In genomic region chr19:29662278-29662603, GRCh38 we compare ENCODE assay signal across 10 cellular contexts. TPM values are rescaled to one million over a fixed set of nuclear protein-coding genes. Genes with fewer than 3 reads are reported as not detected.
A peak's percentile ranks its signal among the peaks of the same experiment; 100 is the strongest.
DNase-seq lines count a peak whose midpoint lies in the region; ATAC-seq and TF ChIP-seq lines count a peak whose summit lies in the region.
"Had no signal": no experiment of that assay in that cellular context is flagged by ENCODE, and none has a peak within 500 bp of the region (broad histone marks: within the 10 kb centered on the region; RNA-seq: fewer than 3 reads in every experiment).

No MANE protein-coding gene starts in this region.

- no peak for DNase-seq in Panc1 (ENCODE audit: low read depth, low spot score)
- DNase-seq in mammary epithelial cell: no peak
- DNase-seq in right lobe of liver: no peak
- no peak for DNase-seq in NOMO-1 treated with dmso at 0.1 percent for 144 hours (lab: John Stamatoyannopoulos, UW; ENCODE audit: unreplicated experiment)
- DNase-seq: activated CD4-positive, alpha-beta T cell treated with anti-CD3 and anti-CD28 coated beads, Interleukin-2, amount 50 U/mL, for 1 hour; cortex of kidney; MM.1S had no signal

- peak overlapping the region; percentile 98 for H3K4me2 ChIP-seq in mammary epithelial cell (ENCODE audit: insufficient read depth, low read depth, low read length)

- peak overlapping the region; percentile 76 for H2AFZ ChIP-seq in mammary epithelial cell (ENCODE audit: low read depth, low read length)

- H3K9ac ChIP-seq in mammary epithelial cell (ENCODE audit: insufficient read depth, low read length): peak overlapping the region; percentile 60
- peak overlapping the region; percentile 7 to 50 for H3K9ac ChIP-seq in stomach smooth muscle (ENCODE audit: low read length in 2 of 2)

- H3K27me3 ChIP-seq in Panc1 (ENCODE audit: control insufficient read depth, insufficient read depth, low read length) (no peaks in the 10 kb centered on the region), mammary epithelial cell (ENCODE audit: insufficient read depth, low read length) (no peaks in the 10 kb centered on the region), right lobe of liver (no peaks in the 10 kb centered on the region), stomach smooth muscle (ENCODE audit: control insufficient read depth in 1 of 2, insufficient read depth in 2 of 2, low read length in 2 of 2) (no peaks in the 10 kb centered on the region)

- H4K20me1 ChIP-seq in mammary epithelial cell (ENCODE audit: insufficient read depth, low read length): no peaks in the 10 kb centered on the region

- H3K27ac ChIP-seq in Panc1 (ENCODE audit: low read length): peak overlapping the region; percentile 83
- H3K27ac ChIP-seq in mammary epithelial cell (ENCODE audit: insufficient read depth, low read depth, low read length): peak overlapping the region; percentile 82
- H3K27ac ChIP-seq in right lobe of liver: peak overlapping the region; percentile 2 to 18 (median 4)
- peak overlapping the region; percentile 81 for H3K27ac ChIP-seq in stomach smooth muscle (ENCODE audit: low read length)

- no peaks in the 10 kb centered on the region for H3K36me3 ChIP-seq in Panc1 (ENCODE audit: control insufficient read depth, insufficient read depth, low read length)
- H3K36me3 ChIP-seq in mammary epithelial cell (ENCODE audit: insufficient read depth, low read length): no peaks in the 10 kb centered on the region
- no peaks in the 10 kb centered on the region for H3K36me3 ChIP-seq in right lobe of liver
- no peaks in the 10 kb centered on the region for H3K36me3 ChIP-seq in stomach smooth muscle (ENCODE audit: control insufficient read depth in 2 of 2, insufficient read depth in 2 of 2, low read length in 2 of 2)

- TSS peak; percentile 49 for BruUV-seq in Panc1 (replicated peaks; lab: Mats Ljungman, UMichigan)
- TSS peak; percentile 56 for BruUV-seq in mammary epithelial cell (replicated peaks; lab: Mats Ljungman, UMichigan)

- H3K79me2 ChIP-seq in mammary epithelial cell (ENCODE audit: insufficient read depth, low read length): peaks cover 27% of the 10 kb centered on the region

- intact Hi-C loops in Panc1 (cut with micrococcal nuclease; ENCODE audit: unreplicated experiment) (no loop called here), mammary epithelial cell (cut with micrococcal nuclease) (no loop called here), right lobe of liver (cut with DNase I) (no loop called here)

- no peak for TF ChIP-seq POLR2A in right lobe of liver (IDR thresholded peaks at IDR 0.05)

- in situ Hi-C loops in Panc1 (cut with HindIII; ENCODE audit: low pct_unique_long_range_greater_than_20kb, low sequenced_read_pairs): no loop called here
- in situ Hi-C loops in mammary epithelial cell (cut with MboI; ENCODE audit: low sequenced_read_pairs in 2 of 2): loop anchor here in 1 of 2 donors (5.0 kb wide), 1 partner anchor 45 kb away; no protein-coding TSS in a partner anchor

- CTCF ChIA-PET in Panc1 (lab: Charles Lee): interaction anchor here (0.6 to 1.6 kb wide), 2 partner anchors 54 to 56 kb away, joined by 3 to 4 read pairs; no protein-coding TSS in a partner anchor
- CTCF ChIA-PET in mammary epithelial cell (lab: Charles Lee; ENCODE audit: low non-redundant PET): no interaction called here

- H3K4me3 ChIP-seq in Panc1 (ENCODE audit: low read depth in 2 of 2, low read length in 2 of 2) (peak overlapping the region; percentile 3 to 29; a peak in 3 of 4 replicates), mammary epithelial cell (replicated peaks in 1 of 3; ENCODE audit: insufficient read depth in 1 of 3, low read depth in 2 of 3, low read length in 3 of 3) (peak overlapping the region in 2 of 3 experiments; percentile 23 to 25), right lobe of liver (no peak overlapping the region), stomach smooth muscle (ENCODE audit: low read length in 2 of 2) (peak overlapping the region in 1 of 2 donors; percentile 40)

- dilution Hi-C loops in mammary epithelial cell (cut with HindIII; ENCODE audit: low sequenced_read_pairs): no loop called here

- POLR2A ChIA-PET in Panc1 (lab: Charles Lee): no interaction called here

- H3K9me3 ChIP-seq in Panc1 (ENCODE audit: control insufficient read depth, insufficient read depth, low read depth, low read length) (no peaks in the 10 kb centered on the region), mammary epithelial cell (replicated peaks; ENCODE audit: insufficient read depth, low read length) (no peaks in the 10 kb centered on the region), right lobe of liver (no peaks in the 10 kb centered on the region), stomach smooth muscle (ENCODE audit: control insufficient read depth in 2 of 2, low read length in 2 of 2) (no peaks in the 10 kb centered on the region)

- peaks cover 40% of the 10 kb centered on the region for H3K4me1 ChIP-seq in Panc1 (ENCODE audit: control insufficient read depth, insufficient read depth, low read length)
- H3K4me1 ChIP-seq in mammary epithelial cell (ENCODE audit: insufficient read depth, low read length): peaks cover 35% of the 10 kb centered on the region
- H3K4me1 ChIP-seq in right lobe of liver: peaks cover 0 to 25% (median 12%) of the 10 kb centered on the region in 4 donors
- peaks cover 50% of the 10 kb centered on the region for H3K4me1 ChIP-seq in stomach smooth muscle (ENCODE audit: control insufficient read depth, insufficient read depth, low read length)

- ATAC-seq in Panc1: no peak
- peak in 2 of 4 donors; percentile 1 to 20 for ATAC-seq in right lobe of liver
- no peak for ATAC-seq in GM19023 (IDR thresholded peaks at IDR 0.05; ENCODE audit: unreplicated experiment)
- no peak for ATAC-seq in GM21526 (IDR thresholded peaks at IDR 0.05; ENCODE audit: low FRiP score, unreplicated experiment)

- WGBS in mammary epithelial cell (ENCODE audit: low coverage, missing lambda C conversion rate): 25% methylated on average over 1 of the region's 1 CpG
- WGBS in right lobe of liver (ENCODE audit: insufficient coverage, low coverage, low lambda C conversion rate, missing lambda C conversion rate): 25% methylated on average over 1 of the region's 1 CpG

- TF ChIP-seq CTCF in Panc1 (IDR thresholded peaks at IDR 0.05) (no peak), mammary epithelial cell (conservative IDR thresholded peaks at IDR 0.05 in 1 of 2, IDR thresholded peaks at IDR 0.05 in 1 of 2; ENCODE audit: extremely low read depth in 1 of 2, insufficient read depth in 1 of 2, low read depth in 1 of 2, low read length in 2 of 2) (no peak), right lobe of liver (IDR thresholded peaks at IDR 0.05) (no peak)

RNA-seq across cellular contexts. Expression of gene PLEKHF1, which starts 3.0 kb away (rescaled TPM):
- total RNA-seq in Panc1 (2021; ENCODE audit: unreplicated experiment) (22.4 TPM), mammary epithelial cell (10 to 100 TPM; 20.6 to 31.2 TPM), right lobe of liver (10 to 100 TPM in 2 of 6 experiments, 1 to 10 TPM in 4; 5.6 to 13.8 (median 9.8) TPM)
- 31.8 TPM for polyA plus RNA-seq in Panc1 (2012; ENCODE audit: insufficient read length)
- 12.2 TPM for polyA plus RNA-seq in mammary epithelial cell
- 8.7 TPM for polyA minus RNA-seq in mammary epithelial cell

RNA-seq across cellular contexts. Expression of gene C19orf12, which starts 52.8 kb away (rescaled TPM):
- 43.4 TPM for total RNA-seq in Panc1 (2021; ENCODE audit: unreplicated experiment)
- 46.7 TPM for polyA plus RNA-seq in Panc1 (2012; ENCODE audit: insufficient read length)
- total RNA-seq in mammary epithelial cell: 10 to 100 TPM; 19.6 to 24.5 TPM
- polyA plus RNA-seq in mammary epithelial cell: 10.5 TPM
- 11.8 TPM for polyA minus RNA-seq in mammary epithelial cell
- total RNA-seq in right lobe of liver: 10 to 100 TPM; 35.2 to 62.8 (median 52.4) TPM

RNA-seq across cellular contexts. Expression of gene POP4, which starts 56.2 kb away (rescaled TPM):
- total RNA-seq in Panc1 (2021; ENCODE audit: unreplicated experiment): 116 TPM
- 77.5 TPM for polyA plus RNA-seq in Panc1 (2012; ENCODE audit: insufficient read length)
- total RNA-seq in mammary epithelial cell: 10 to 100 TPM; 55.5 to 58.3 TPM
- 90.0 TPM for polyA plus RNA-seq in mammary epithelial cell
- polyA minus RNA-seq in mammary epithelial cell: 46.4 TPM
- 10 to 100 TPM; 28.5 to 58.5 (median 34.8) TPM for total RNA-seq in right lobe of liver

Comparison
In these comparisons a context has a peak if more than half of its experiments do, and no peak if none do; other contexts are left out.
1. H3K27ac ChIP-seq: peak in every context shown above with its lines; median percentile 83 in Panc1; 82 in mammary epithelial cell; 81 in stomach smooth muscle; 4 in right lobe of liver.
2. H3K4me3 ChIP-seq: peak in Panc1 (2 of 2) and mammary epithelial cell (2 of 3); none in right lobe of liver (0 of 3).